In the genomic region with DNA sequence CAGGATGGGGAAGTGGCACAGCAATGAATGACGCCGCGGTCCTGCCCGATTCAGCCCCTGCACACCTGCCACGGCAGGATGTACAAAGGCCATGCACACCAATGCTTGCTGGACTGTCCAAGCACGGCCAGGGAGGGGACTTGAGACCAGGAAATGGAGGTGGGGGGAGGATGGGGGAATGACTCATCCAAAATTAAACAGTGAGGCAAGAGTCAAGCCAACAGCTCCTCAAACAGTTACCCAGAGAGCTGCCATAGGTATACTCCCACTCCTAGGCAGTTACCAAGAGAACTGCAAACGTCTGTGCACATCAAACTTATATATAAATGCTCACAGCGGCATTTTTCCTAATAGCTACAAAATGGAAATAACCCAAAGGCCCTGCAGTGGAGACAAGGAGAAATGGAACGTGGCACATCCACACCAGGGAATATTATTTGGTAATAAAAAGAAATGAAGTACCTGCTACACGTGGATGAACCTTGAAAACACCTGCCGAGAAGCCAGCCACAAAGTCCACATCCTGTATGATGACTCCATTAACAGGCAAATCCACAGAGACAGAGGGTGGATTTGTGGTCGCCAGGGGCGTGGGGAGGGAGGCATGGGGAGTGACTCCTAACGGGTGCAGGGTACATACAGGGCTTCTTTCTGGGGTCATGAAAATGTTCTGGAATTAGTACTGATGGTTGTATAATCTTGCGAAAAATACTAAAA, we compare ENCODE assay signal across 1 cellular context.
TF ChIP-seq lines count a peak whose summit lies in the region.

No MANE protein-coding gene starts in this region.

TF ChIP-seq in K562, 482 proteins besides CTCF, POLR2A, EP300 and RAD21 (continued from another document and continues in another):
- TF ChIP-seq, protein P1, sequence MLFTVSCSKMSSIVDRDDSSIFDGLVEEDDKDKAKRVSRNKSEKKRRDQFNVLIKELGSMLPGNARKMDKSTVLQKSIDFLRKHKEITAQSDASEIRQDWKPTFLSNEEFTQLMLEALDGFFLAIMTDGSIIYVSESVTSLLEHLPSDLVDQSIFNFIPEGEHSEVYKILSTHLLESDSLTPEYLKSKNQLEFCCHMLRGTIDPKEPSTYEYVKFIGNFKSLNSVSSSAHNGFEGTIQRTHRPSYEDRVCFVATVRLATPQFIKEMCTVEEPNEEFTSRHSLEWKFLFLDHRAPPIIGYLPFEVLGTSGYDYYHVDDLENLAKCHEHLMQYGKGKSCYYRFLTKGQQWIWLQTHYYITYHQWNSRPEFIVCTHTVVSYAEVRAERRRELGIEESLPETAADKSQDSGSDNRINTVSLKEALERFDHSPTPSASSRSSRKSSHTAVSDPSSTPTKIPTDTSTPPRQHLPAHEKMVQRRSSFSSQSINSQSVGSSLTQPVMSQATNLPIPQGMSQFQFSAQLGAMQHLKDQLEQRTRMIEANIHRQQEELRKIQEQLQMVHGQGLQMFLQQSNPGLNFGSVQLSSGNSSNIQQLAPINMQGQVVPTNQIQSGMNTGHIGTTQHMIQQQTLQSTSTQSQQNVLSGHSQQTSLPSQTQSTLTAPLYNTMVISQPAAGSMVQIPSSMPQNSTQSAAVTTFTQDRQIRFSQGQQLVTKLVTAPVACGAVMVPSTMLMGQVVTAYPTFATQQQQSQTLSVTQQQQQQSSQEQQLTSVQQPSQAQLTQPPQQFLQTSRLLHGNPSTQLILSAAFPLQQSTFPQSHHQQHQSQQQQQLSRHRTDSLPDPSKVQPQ (CRISPR knock-in tag; IDR thresholded peaks at IDR 0.05; ENCODE audit: borderline replicate concordance) = no peak
- TF ChIP-seq ELF2 (CRISPR knock-in tag; IDR thresholded peaks at IDR 0.05) (no peak), SUPT5H (IDR thresholded peaks at IDR 0.05) (no peak), BHLHE40 (IDR thresholded peaks at IDR 0.05; ENCODE audit: low read length) (peak; percentile 3; the same call in 1 of the 2 replicates), CBFA2T3 (IDR thresholded peaks at IDR 0.05) (peak; percentile 36; the same call in 1 of the 2 replicates), EP400 (IDR thresholded peaks at IDR 0.05) (peak; percentile 69), HNRNPLL (IDR thresholded peaks at IDR 0.05; ENCODE audit: low read depth, low read length, poor library complexity, severe bottlenecking) (no peak), CBX1 (IDR thresholded peaks at IDR 0.05; ENCODE audit: low read depth) (no peak), WHSC1 (IDR thresholded peaks at IDR 0.05; ENCODE audit: low read length) (no peak), ZBTB17 (CRISPR knock-in tag; IDR thresholded peaks at IDR 0.05) (no peak), KDM1A (IDR thresholded peaks at IDR 0.05) (no peak), FOS (IDR thresholded peaks at IDR 0.05; ENCODE audit: extremely low read depth, insufficient read length) (peak; percentile 75), ZKSCAN3 (CRISPR knock-in tag; IDR thresholded peaks at IDR 0.05) (no peak), PHF21A (IDR thresholded peaks at IDR 0.05; ENCODE audit: borderline replicate concordance, low read depth) (no peak), FOXK1 (CRISPR knock-in tag; IDR thresholded peaks at IDR 0.05; ENCODE audit: borderline replicate concordance) (no peak), JUNB (CRISPR knock-in tag; conservative IDR thresholded peaks at IDR 0.05) (peak; percentile 86), LARP7 (IDR thresholded peaks at IDR 0.05) (no peak), MYBL2 (IDR thresholded peaks at IDR 0.05; ENCODE audit: low read depth) (no peak), MYBL2 (CRISPR knock-in tag; IDR thresholded peaks at IDR 0.05; ENCODE audit: borderline replicate concordance) (no peak), MAFG (tag; conservative IDR thresholded peaks at IDR 0.05) (peak; percentile 94), MTF1 (CRISPR knock-in tag; IDR thresholded peaks at IDR 0.05; ENCODE audit: borderline replicate concordance) (no peak), POU5F1 (IDR thresholded peaks at IDR 0.05; ENCODE audit: borderline replicate concordance, low read depth, low read length, partially characterized antibody) (no peak), BACH1 (tag; IDR thresholded peaks at IDR 0.05) (peak; percentile 49; the same call in 1 of the 2 replicates), ATF7 (IDR thresholded peaks at IDR 0.05) (peak; percentile 88), ZNF282 (CRISPR knock-in tag; IDR thresholded peaks at IDR 0.05) (no peak), ZEB2 (IDR thresholded peaks at IDR 0.05) (0 out of 2 replicates have a peak, but pooled peaks have one; percentile 16), DMBX1 (CRISPR knock-in tag; IDR thresholded peaks at IDR 0.05; ENCODE audit: borderline replicate concordance) (peak; percentile 69), NCOA4 (IDR thresholded peaks at IDR 0.05; ENCODE audit: partially characterized antibody) (no peak), HMGN3 (IDR thresholded peaks at IDR 0.05; ENCODE audit: borderline replicate concordance, extremely low read depth, insufficient read length, low read depth, low read length) (peak; percentile 11), NFE2L1 (tag; IDR thresholded peaks at IDR 0.05; ENCODE audit: borderline replicate concordance, low read depth) (peak; percentile 74), NONO (IDR thresholded peaks at IDR 0.05; ENCODE audit: low read depth in 2 of 2, low read length in 1 of 2) (no peak), RNF2 (IDR thresholded peaks at IDR 0.05) (peak; percentile 68), GABPA (tag; conservative IDR thresholded peaks at IDR 0.05; ENCODE audit: low read depth) (peak; percentile 43), SMARCE1 (IDR thresholded peaks at IDR 0.05) (peak; percentile 92), HDAC1 (IDR thresholded peaks at IDR 0.05) (peak in 1 of 2 experiments; percentile 31; a peak in 1 of 4 replicates), CXXC5 (CRISPR knock-in tag; IDR thresholded peaks at IDR 0.05) (peak; percentile 19; the same call in 1 of the 2 replicates), NELFE (IDR thresholded peaks at IDR 0.05; ENCODE audit: insufficient read depth, insufficient read length) (no peak)
- TF ChIP-seq, protein P2, sequence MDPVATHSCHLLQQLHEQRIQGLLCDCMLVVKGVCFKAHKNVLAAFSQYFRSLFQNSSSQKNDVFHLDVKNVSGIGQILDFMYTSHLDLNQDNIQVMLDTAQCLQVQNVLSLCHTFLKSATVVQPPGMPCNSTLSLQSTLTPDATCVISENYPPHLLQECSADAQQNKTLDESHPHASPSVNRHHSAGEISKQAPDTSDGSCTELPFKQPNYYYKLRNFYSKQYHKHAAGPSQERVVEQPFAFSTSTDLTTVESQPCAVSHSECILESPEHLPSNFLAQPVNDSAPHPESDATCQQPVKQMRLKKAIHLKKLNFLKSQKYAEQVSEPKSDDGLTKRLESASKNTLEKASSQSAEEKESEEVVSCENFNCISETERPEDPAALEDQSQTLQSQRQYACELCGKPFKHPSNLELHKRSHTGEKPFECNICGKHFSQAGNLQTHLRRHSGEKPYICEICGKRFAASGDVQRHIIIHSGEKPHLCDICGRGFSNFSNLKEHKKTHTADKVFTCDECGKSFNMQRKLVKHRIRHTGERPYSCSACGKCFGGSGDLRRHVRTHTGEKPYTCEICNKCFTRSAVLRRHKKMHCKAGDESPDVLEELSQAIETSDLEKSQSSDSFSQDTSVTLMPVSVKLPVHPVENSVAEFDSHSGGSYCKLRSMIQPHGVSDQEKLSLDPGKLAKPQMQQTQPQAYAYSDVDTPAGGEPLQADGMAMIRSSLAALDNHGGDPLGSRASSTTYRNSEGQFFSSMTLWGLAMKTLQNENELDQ (CRISPR knock-in tag; IDR thresholded peaks at IDR 0.05; ENCODE audit: borderline replicate concordance) = no peak
- TF ChIP-seq, protein P3, sequence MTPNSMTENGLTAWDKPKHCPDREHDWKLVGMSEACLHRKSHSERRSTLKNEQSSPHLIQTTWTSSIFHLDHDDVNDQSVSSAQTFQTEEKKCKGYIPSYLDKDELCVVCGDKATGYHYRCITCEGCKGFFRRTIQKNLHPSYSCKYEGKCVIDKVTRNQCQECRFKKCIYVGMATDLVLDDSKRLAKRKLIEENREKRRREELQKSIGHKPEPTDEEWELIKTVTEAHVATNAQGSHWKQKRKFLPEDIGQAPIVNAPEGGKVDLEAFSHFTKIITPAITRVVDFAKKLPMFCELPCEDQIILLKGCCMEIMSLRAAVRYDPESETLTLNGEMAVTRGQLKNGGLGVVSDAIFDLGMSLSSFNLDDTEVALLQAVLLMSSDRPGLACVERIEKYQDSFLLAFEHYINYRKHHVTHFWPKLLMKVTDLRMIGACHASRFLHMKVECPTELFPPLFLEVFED (CRISPR knock-in tag; conservative IDR thresholded peaks at IDR 0.05) = no peak
- TF ChIP-seq, protein P4, sequence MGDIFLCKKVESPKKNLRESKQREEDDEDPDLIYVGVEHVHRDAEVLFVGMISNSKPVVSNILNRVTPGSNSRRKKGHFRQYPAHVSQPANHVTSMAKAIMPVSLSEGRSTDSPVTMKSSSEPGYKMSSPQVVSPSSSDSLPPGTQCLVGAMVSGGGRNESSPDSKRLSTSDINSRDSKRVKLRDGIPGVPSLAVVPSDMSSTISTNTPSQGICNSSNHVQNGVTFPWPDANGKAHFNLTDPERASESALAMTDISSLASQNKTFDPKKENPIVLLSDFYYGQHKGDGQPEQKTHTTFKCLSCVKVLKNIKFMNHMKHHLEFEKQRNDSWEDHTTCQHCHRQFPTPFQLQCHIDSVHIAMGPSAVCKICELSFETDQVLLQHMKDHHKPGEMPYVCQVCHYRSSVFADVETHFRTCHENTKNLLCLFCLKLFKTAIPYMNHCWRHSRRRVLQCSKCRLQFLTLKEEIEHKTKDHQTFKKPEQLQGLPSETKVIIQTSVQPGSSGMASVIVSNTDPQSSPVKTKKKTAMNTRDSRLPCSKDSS (IDR thresholded peaks at IDR 0.05; ENCODE audit: low read depth, partially characterized antibody) = no peak
- TF ChIP-seq, protein P5, sequence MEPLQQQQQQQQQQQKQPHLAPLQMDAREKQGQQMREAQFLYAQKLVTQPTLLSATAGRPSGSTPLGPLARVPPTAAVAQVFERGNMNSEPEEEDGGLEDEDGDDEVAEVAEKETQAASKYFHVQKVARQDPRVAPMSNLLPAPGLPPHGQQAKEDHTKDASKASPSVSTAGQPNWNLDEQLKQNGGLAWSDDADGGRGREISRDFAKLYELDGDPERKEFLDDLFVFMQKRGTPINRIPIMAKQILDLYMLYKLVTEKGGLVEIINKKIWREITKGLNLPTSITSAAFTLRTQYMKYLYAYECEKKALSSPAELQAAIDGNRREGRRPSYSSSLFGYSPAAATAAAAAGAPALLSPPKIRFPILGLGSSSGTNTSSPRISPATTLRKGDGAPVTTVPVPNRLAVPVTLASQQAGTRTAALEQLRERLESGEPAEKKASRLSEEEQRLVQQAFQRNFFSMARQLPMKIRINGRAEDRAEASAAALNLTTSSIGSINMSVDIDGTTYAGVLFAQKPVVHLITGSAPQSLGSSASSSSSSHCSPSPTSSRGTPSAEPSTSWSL (CRISPR knock-in tag; IDR thresholded peaks at IDR 0.05; ENCODE audit: borderline replicate concordance) = no peak
- TF ChIP-seq, protein P6, sequence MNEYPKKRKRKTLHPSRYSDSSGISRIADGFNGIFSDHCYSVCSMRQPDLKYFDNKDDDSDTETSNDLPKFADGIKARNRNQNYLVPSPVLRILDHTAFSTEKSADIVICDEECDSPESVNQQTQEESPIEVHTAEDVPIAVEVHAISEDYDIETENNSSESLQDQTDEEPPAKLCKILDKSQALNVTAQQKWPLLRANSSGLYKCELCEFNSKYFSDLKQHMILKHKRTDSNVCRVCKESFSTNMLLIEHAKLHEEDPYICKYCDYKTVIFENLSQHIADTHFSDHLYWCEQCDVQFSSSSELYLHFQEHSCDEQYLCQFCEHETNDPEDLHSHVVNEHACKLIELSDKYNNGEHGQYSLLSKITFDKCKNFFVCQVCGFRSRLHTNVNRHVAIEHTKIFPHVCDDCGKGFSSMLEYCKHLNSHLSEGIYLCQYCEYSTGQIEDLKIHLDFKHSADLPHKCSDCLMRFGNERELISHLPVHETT (CRISPR knock-in tag; conservative IDR thresholded peaks at IDR 0.05 in 1 of 2, IDR thresholded peaks at IDR 0.05 in 1 of 2) = peak in 1 of 2 experiments; percentile 61; a peak in 2 of 4 replicates
- TF ChIP-seq, protein P7, sequence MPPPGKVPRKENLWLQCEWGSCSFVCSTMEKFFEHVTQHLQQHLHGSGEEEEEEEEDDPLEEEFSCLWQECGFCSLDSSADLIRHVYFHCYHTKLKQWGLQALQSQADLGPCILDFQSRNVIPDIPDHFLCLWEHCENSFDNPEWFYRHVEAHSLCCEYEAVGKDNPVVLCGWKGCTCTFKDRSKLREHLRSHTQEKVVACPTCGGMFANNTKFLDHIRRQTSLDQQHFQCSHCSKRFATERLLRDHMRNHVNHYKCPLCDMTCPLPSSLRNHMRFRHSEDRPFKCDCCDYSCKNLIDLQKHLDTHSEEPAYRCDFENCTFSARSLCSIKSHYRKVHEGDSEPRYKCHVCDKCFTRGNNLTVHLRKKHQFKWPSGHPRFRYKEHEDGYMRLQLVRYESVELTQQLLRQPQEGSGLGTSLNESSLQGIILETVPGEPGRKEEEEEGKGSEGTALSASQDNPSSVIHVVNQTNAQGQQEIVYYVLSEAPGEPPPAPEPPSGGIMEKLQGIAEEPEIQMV (tag; conservative IDR thresholded peaks at IDR 0.05; ENCODE audit: low read depth) = peak; percentile 65; the same call in 1 of the 2 replicates
- TF ChIP-seq, protein P8, sequence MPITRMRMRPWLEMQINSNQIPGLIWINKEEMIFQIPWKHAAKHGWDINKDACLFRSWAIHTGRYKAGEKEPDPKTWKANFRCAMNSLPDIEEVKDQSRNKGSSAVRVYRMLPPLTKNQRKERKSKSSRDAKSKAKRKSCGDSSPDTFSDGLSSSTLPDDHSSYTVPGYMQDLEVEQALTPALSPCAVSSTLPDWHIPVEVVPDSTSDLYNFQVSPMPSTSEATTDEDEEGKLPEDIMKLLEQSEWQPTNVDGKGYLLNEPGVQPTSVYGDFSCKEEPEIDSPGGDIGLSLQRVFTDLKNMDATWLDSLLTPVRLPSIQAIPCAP (CRISPR knock-in tag; IDR thresholded peaks at IDR 0.05; ENCODE audit: borderline replicate concordance) = no peak
- TF ChIP-seq, protein P9, sequence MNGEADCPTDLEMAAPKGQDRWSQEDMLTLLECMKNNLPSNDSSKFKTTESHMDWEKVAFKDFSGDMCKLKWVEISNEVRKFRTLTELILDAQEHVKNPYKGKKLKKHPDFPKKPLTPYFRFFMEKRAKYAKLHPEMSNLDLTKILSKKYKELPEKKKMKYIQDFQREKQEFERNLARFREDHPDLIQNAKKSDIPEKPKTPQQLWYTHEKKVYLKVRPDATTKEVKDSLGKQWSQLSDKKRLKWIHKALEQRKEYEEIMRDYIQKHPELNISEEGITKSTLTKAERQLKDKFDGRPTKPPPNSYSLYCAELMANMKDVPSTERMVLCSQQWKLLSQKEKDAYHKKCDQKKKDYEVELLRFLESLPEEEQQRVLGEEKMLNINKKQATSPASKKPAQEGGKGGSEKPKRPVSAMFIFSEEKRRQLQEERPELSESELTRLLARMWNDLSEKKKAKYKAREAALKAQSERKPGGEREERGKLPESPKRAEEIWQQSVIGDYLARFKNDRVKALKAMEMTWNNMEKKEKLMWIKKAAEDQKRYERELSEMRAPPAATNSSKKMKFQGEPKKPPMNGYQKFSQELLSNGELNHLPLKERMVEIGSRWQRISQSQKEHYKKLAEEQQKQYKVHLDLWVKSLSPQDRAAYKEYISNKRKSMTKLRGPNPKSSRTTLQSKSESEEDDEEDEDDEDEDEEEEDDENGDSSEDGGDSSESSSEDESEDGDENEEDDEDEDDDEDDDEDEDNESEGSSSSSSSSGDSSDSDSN (IDR thresholded peaks at IDR 0.05; ENCODE audit: borderline replicate concordance in 1 of 2, low read depth in 2 of 2, low read length in 2 of 2) = no peak
